Comparison of ENCODE assay signal across 9 cellular contexts in the genomic region with DNA sequence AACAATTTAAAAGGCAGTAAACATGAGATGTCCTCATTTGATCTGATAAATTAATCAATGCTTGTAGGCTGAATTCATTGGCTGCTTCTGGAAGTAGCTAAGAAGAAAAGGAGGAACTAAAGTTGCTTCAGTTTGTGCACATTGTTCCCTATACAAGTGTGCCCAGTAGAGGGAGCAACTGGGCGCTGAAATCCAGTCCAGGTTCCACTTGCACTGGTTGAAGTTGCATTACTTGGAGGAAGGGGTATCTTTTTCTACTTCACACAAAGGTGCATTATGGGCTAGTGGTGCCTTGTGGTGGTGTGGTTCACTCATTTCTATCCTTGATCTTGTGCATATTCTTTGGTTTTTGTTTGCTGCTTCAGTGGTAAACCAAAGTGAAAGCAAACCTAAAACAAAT.
DNase-seq lines count a peak whose midpoint lies in the region; ATAC-seq and TF ChIP-seq lines count a peak whose summit lies in the region.
"Had no signal": no experiment of that assay in that cellular context is flagged by ENCODE, and none has a peak within 500 bp of the region (broad histone marks: within the 10 kb centered on the region; RNA-seq: fewer than 3 reads in every experiment).

No MANE protein-coding gene starts in this region.

- in situ Hi-C loops in astrocyte of the cerebellum (cut with HindIII; ENCODE audit: low sequenced_read_pairs): no loop called here

- peak; percentile 70 for TF ChIP-seq CTCF in astrocyte of the cerebellum (IDR thresholded peaks at IDR 0.05; ENCODE audit: low read depth, low read length, missing control alignments)

- H3K9me3 Mint-ChIP-seq in natural killer cell treated with Interleukin-12 subunit alpha and Interleukin-12 subunit beta and Interleukin-15 and Interleukin-18, amount 100 ng/mL, for 72 hours: no peaks in the 10 kb centered on the region

- DNase-seq in stimulated activated CD4-positive, alpha-beta T cell treated with anti-CD3 and anti-CD28 coated beads, Interleukin-1b, Interleukin-23, amount 100 ng/mL, for 48 hours: peak; percentile 1
- no peak for DNase-seq in stimulated activated CD4-positive, alpha-beta T cell treated with anti-CD3 and anti-CD28 coated beads, Interleukin-4, amount 100 ng/mL, for 1 hour
- peak; percentile 35 for DNase-seq in H4 (ENCODE audit: low spot score)
- DNase-seq in M059J (ENCODE audit: low read depth): peak; percentile 39
- peak; percentile 2 for DNase-seq in astrocyte of the cerebellum (ENCODE audit: low read depth)
- peak; percentile 53 for DNase-seq in left kidney (ENCODE audit: low read depth, low spot score)
- DNase-seq in effector CD8-positive, alpha-beta T cell (lab: John Stamatoyannopoulos, UW): no peak
- no peak for DNase-seq in natural killer cell treated with Interleukin-12 subunit alpha and Interleukin-12 subunit beta and Interleukin-15 and Interleukin-18, amount 100 ng/mL, for 72 hours (ENCODE audit: low spot score)

- H3K4me3 ChIP-seq in astrocyte of the cerebellum (ENCODE audit: low read depth, low read length): no peak overlapping the region
- H3K4me3 ChIP-seq: tibial artery had no signal

- H3K36me3 Mint-ChIP-seq in natural killer cell treated with Interleukin-12 subunit alpha and Interleukin-12 subunit beta and Interleukin-15 and Interleukin-18, amount 100 ng/mL, for 72 hours: no peaks in the 10 kb centered on the region

- no peaks in the 10 kb centered on the region for H3K27me3 Mint-ChIP-seq in natural killer cell treated with Interleukin-12 subunit alpha and Interleukin-12 subunit beta and Interleukin-15 and Interleukin-18, amount 100 ng/mL, for 72 hours

- no peak overlapping the region for H3K4me3 Mint-ChIP-seq in natural killer cell treated with Interleukin-12 subunit alpha and Interleukin-12 subunit beta and Interleukin-15 and Interleukin-18, amount 100 ng/mL, for 72 hours

- H3K27ac Mint-ChIP-seq in natural killer cell treated with Interleukin-12 subunit alpha and Interleukin-12 subunit beta and Interleukin-15 and Interleukin-18, amount 100 ng/mL, for 72 hours: no peak overlapping the region

- no peak for ATAC-seq in natural killer cell treated with Interleukin-12 subunit alpha and Interleukin-12 subunit beta and Interleukin-15 and Interleukin-18, amount 100 ng/mL, for 72 hours

- H3K4me1 Mint-ChIP-seq in natural killer cell treated with Interleukin-12 subunit alpha and Interleukin-12 subunit beta and Interleukin-15 and Interleukin-18, amount 100 ng/mL, for 72 hours (ENCODE audit: low read depth in 2 of 2): no peaks in the 10 kb centered on the region

Comparison
In these comparisons a context has a peak if more than half of its experiments do, and no peak if none do; other contexts are left out.
1. DNase-seq: peak in stimulated activated CD4-positive, alpha-beta T cell treated with anti-CD3 and anti-CD28 coated beads, Interleukin-1b, Interleukin-23, amount 100 ng/mL, for 48 hours (single experiment), H4 (single experiment), M059J (single experiment), astrocyte of the cerebellum (single experiment) and left kidney (single experiment); none in stimulated activated CD4-positive, alpha-beta T cell treated with anti-CD3 and anti-CD28 coated beads, Interleukin-4, amount 100 ng/mL, for 1 hour (single experiment), effector CD8-positive, alpha-beta T cell (single experiment) and natural killer cell treated with Interleukin-12 subunit alpha and Interleukin-12 subunit beta and Interleukin-15 and Interleukin-18, amount 100 ng/mL, for 72 hours (single experiment).